Comparison of ENCODE assay signal across 12 cellular contexts in genomic region chr10:47403401-47404318, GRCh38. TPM values are rescaled to one million over a fixed set of nuclear protein-coding genes. Genes with fewer than 3 reads are reported as not detected.
DNase-seq lines count a peak whose midpoint lies in the region; TF ChIP-seq lines count a peak whose summit lies in the region.
"Had no signal": no experiment of that assay in that cellular context is flagged by ENCODE, and none has a peak within 500 bp of the region (broad histone marks: within the 10 kb centered on the region; RNA-seq: fewer than 3 reads in every experiment).

No MANE protein-coding gene starts in this region.

- H3K27me3 Mint-ChIP-seq in endodermal cell (ENCODE audit: insufficient read depth) = peaks cover 15% of the 10 kb centered on the region

- H2BK12ac ChIP-seq in neuronal stem cell (ENCODE audit: low read length) = peak overlapping the region; percentile 49

- H3K4ac ChIP-seq in neuronal stem cell (ENCODE audit: low read length) = peak overlapping the region; percentile 42

- H2AFZ ChIP-seq in Loucy (ENCODE audit: low read length) = no peak overlapping the region
- H2AFZ ChIP-seq in neuronal stem cell (ENCODE audit: low read length) = peak overlapping the region; percentile 32

- H3K4me3 Mint-ChIP-seq in endodermal cell = peak overlapping the region; percentile 17
- H3K4me3 Mint-ChIP-seq: natural killer cell treated with Interleukin-12 subunit alpha and Interleukin-12 subunit beta and Interleukin-15 and Interleukin-18, amount 100 ng/mL, for 72 hours had no signal

- H2BK15ac ChIP-seq in neuronal stem cell (ENCODE audit: low read length) = peak overlapping the region; percentile 65

- H3K9me2 ChIP-seq in Loucy (replicated peaks; ENCODE audit: low read depth, low read length) = no peaks in the 10 kb centered on the region

- no peaks in the 10 kb centered on the region for H3K4me1 ChIP-seq in Loucy (ENCODE audit: insufficient read depth, low read length, poor library complexity, severe bottlenecking)
- peaks cover 12% of the 10 kb centered on the region for H3K4me1 ChIP-seq in endodermal cell (ENCODE audit: control insufficient read depth, insufficient read depth, low read length)
- H3K4me1 ChIP-seq in neuronal stem cell (ENCODE audit: control insufficient read depth in 2 of 2, insufficient read depth in 1 of 2, low read depth in 1 of 2, low read length in 2 of 2) = peaks cover 18 to 23% of the 10 kb centered on the region in 2 donors

- H3K27ac ChIP-seq in endodermal cell (ENCODE audit: low read depth, low read length) = no peak overlapping the region
- H3K27ac ChIP-seq in neuronal stem cell (replicated peaks; ENCODE audit: low read length) = no peak overlapping the region
- H3K27ac ChIP-seq: ascending aorta, Peyer's patch had no signal

- H3K27ac Mint-ChIP-seq in endodermal cell = peak overlapping the region; percentile 75
- H3K27ac Mint-ChIP-seq: natural killer cell treated with Interleukin-12 subunit alpha and Interleukin-12 subunit beta and Interleukin-15 and Interleukin-18, amount 100 ng/mL, for 72 hours had no signal

- H4K91ac ChIP-seq in neuronal stem cell (ENCODE audit: low read depth, low read length, poor library complexity) = no peak overlapping the region

- TF ChIP-seq CTCF in Loucy (conservative IDR thresholded peaks at IDR 0.05; ENCODE audit: low read length) (peak; percentile 43; the same call in 1 of the 2 replicates), endodermal cell (conservative IDR thresholded peaks at IDR 0.05) (peak; percentile 27)

- H3K27me3 ChIP-seq in Loucy (ENCODE audit: insufficient read depth, low read length, poor library complexity, severe bottlenecking) (no peaks in the 10 kb centered on the region), endodermal cell (ENCODE audit: control insufficient read depth, insufficient read depth, low read length, poor library complexity, severe bottlenecking) (no peaks in the 10 kb centered on the region), neuronal stem cell (ENCODE audit: control insufficient read depth in 3 of 3, insufficient read depth in 3 of 3, low read depth in 1 of 3, low read length in 3 of 3) (peaks cover 0 to 2% (median 0%) of the 10 kb centered on the region in 3 experiments)
- H3K27me3 ChIP-seq: ascending aorta, MG63, Peyer's patch had no signal

- H3K4me2 ChIP-seq in Loucy (ENCODE audit: low read depth, low read length, poor library complexity, severe bottlenecking) (no peak overlapping the region), neuronal stem cell (ENCODE audit: insufficient read depth, low read length, poor library complexity, severe bottlenecking) (no peak overlapping the region)

- H2AK5ac ChIP-seq in neuronal stem cell (ENCODE audit: low read depth, low read length) = peak overlapping the region; percentile 93

- H2BK120ac ChIP-seq in neuronal stem cell (ENCODE audit: low read depth, low read length) = peak overlapping the region; percentile 32

- H4K8ac ChIP-seq in neuronal stem cell (ENCODE audit: low read depth, low read length) = peak overlapping the region; percentile 53

- H4K20me1 ChIP-seq in Loucy (ENCODE audit: insufficient read depth, low read length, poor library complexity, severe bottlenecking) = no peaks in the 10 kb centered on the region

- no peaks in the 10 kb centered on the region for H3K79me2 ChIP-seq in Loucy (ENCODE audit: insufficient read depth, low read length)

- H3K36me3 ChIP-seq in Loucy (ENCODE audit: insufficient read depth, low read length) = no peaks in the 10 kb centered on the region
- H3K36me3 ChIP-seq in endodermal cell (ENCODE audit: control insufficient read depth, insufficient read depth, low read length) = no peaks in the 10 kb centered on the region
- peaks cover 0 to 1% of the 10 kb centered on the region in 2 donors for H3K36me3 ChIP-seq in neuronal stem cell (replicated peaks in 1 of 2; ENCODE audit: control insufficient read depth in 2 of 2, insufficient read depth in 2 of 2, low read length in 2 of 2)
- H3K36me3 ChIP-seq: ascending aorta, MG63, Peyer's patch had no signal

- H3K4me3 ChIP-seq in Loucy (ENCODE audit: low read length, poor library complexity, severe bottlenecking) (no peak overlapping the region), endodermal cell (ENCODE audit: low read length) (no peak overlapping the region), neuronal stem cell (ENCODE audit: low read length in 2 of 2) (no peak overlapping the region)
- H3K4me3 ChIP-seq: ascending aorta, MG63, Peyer's patch had no signal

- no peaks in the 10 kb centered on the region for H3K9me3 ChIP-seq in Loucy (ENCODE audit: insufficient read depth, low read depth, low read length)
- H3K9me3 ChIP-seq in endodermal cell (ENCODE audit: control insufficient read depth, low read length) = no peaks in the 10 kb centered on the region
- H3K9me3 ChIP-seq in neuronal stem cell (replicated peaks in 1 of 2; ENCODE audit: control insufficient read depth in 2 of 2, insufficient read depth in 1 of 2, low read depth in 1 of 2, low read length in 2 of 2) = peaks cover 2 to 3% of the 10 kb centered on the region in 2 donors
- H3K9me3 ChIP-seq: ascending aorta, MG63, Peyer's patch had no signal

- H3K23ac ChIP-seq in neuronal stem cell (ENCODE audit: low read depth, low read length, poor library complexity) = peak overlapping the region; percentile 56

- peak; percentile 46 for DNase-seq in ELF-1 (ENCODE audit: low read depth, low spot score)
- DNase-seq in endodermal cell = peak; percentile 66
- DNase-seq in neuronal stem cell (ENCODE audit: low spot score) = no peak
- no peak for DNase-seq in SW480 (ENCODE audit: low spot score)
- no peak for DNase-seq in mucosa of gallbladder (ENCODE audit: low spot score)
- no peak for DNase-seq in NCI-H2081 treated with DMSO at 0.1 percent for 48 hours (lab: John Stamatoyannopoulos, UW)
- DNase-seq in NCI-H526 (lab: John Stamatoyannopoulos, UW) = no peak

- H2BK5ac ChIP-seq in neuronal stem cell (ENCODE audit: low read length) = peak overlapping the region; percentile 57

- no peaks in the 10 kb centered on the region for H3F3A ChIP-seq in Loucy (ENCODE audit: low read depth)

- H3K9ac ChIP-seq in Loucy (ENCODE audit: low read depth, low read length, poor library complexity, severe bottlenecking) = no peak overlapping the region
- no peak overlapping the region for H3K9ac ChIP-seq in endodermal cell (ENCODE audit: extremely low read depth, low read length, poor library complexity, severe bottlenecking)
- no peak overlapping the region for H3K9ac ChIP-seq in neuronal stem cell (ENCODE audit: low read depth, low read length, poor library complexity)

- peak overlapping the region; percentile 97 for H3K18ac ChIP-seq in neuronal stem cell (ENCODE audit: low read length)

- H3K36me3 Mint-ChIP-seq in endodermal cell (ENCODE audit: low read depth) = no peaks in the 10 kb centered on the region
- H3K36me3 Mint-ChIP-seq: natural killer cell treated with Interleukin-12 subunit alpha and Interleukin-12 subunit beta and Interleukin-15 and Interleukin-18, amount 100 ng/mL, for 72 hours had no signal

- WGBS in endodermal cell (ENCODE audit: insufficient coverage in 1 of 2, insufficient read length in 1 of 2), 2 experiments = 70 to 72% methylated on average over 2 to 7 of the region's 7 CpGs
- no CpG with 5 or more reads among the region's 7 CpGs for WGBS in neuronal stem cell (ENCODE audit: extremely low coverage in 2 of 2, insufficient read length in 2 of 2, insufficient replicate concordance in 1 of 2), 2 donors

- no peaks in the 10 kb centered on the region for H3K9me3 Mint-ChIP-seq in endodermal cell
- H3K9me3 Mint-ChIP-seq: natural killer cell treated with Interleukin-12 subunit alpha and Interleukin-12 subunit beta and Interleukin-15 and Interleukin-18, amount 100 ng/mL, for 72 hours had no signal

- H3K14ac ChIP-seq in neuronal stem cell (ENCODE audit: low read length) = peak overlapping the region; percentile 87

- no peaks in the 10 kb centered on the region for H3K79me1 ChIP-seq in neuronal stem cell (ENCODE audit: low read depth, low read length)

- H3K4me1 Mint-ChIP-seq in endodermal cell = peaks cover 33% of the 10 kb centered on the region

RNA-seq across cellular contexts. Expression of gene ZNF488, which starts 19.6 kb away (rescaled TPM):
- total RNA-seq in endodermal cell = 1 to 10 TPM in 1 of 2 donors, under 1 TPM in 1; 0.53 to 1.2 TPM
- 1.1 TPM for polyA plus RNA-seq in endodermal cell (2013, experiment 1 of 2)
- 0.95 TPM for polyA plus RNA-seq in endodermal cell (2013, experiment 2 of 2)
- 0.01 TPM for polyA plus RNA-seq in neuronal stem cell (2013, experiment 1 of 2)
- 0.01 TPM for polyA plus RNA-seq in neuronal stem cell (2013, experiment 2 of 2)
- total RNA-seq in mucosa of gallbladder = 1.8 TPM
- total RNA-seq: ascending aorta; natural killer cell treated with Interleukin-12 subunit alpha and Interleukin-12 subunit beta and Interleukin-15 and Interleukin-18, amount 100 ng/mL, for 72 hours had no signal

RNA-seq across cellular contexts. Expression of gene RBP3, which starts 55.5 kb away (rescaled TPM):
- total RNA-seq in endodermal cell = not detected
- not detected for polyA plus RNA-seq in endodermal cell (2013, experiment 1 of 2)
- not detected for polyA plus RNA-seq in endodermal cell (2013, experiment 2 of 2)
- polyA plus RNA-seq in neuronal stem cell (2013, experiment 1 of 2) = not detected
- polyA plus RNA-seq in neuronal stem cell (2013, experiment 2 of 2) = not detected
- total RNA-seq in mucosa of gallbladder = not detected
- total RNA-seq: ascending aorta; natural killer cell treated with Interleukin-12 subunit alpha and Interleukin-12 subunit beta and Interleukin-15 and Interleukin-18, amount 100 ng/mL, for 72 hours; Peyer's patch had no signal

Comparison
In these comparisons a context has a peak if more than half of its experiments do, and no peak if none do; other contexts are left out.
1. DNase-seq: peak in ELF-1 (single experiment) and endodermal cell (single experiment); none in neuronal stem cell (single experiment), SW480 (single experiment), mucosa of gallbladder (single experiment), NCI-H2081 treated with DMSO at 0.1 percent for 48 hours (single experiment) and NCI-H526 (0 of 2).